13 cellular contexts compared by ENCODE assay signal in the genomic region with DNA sequence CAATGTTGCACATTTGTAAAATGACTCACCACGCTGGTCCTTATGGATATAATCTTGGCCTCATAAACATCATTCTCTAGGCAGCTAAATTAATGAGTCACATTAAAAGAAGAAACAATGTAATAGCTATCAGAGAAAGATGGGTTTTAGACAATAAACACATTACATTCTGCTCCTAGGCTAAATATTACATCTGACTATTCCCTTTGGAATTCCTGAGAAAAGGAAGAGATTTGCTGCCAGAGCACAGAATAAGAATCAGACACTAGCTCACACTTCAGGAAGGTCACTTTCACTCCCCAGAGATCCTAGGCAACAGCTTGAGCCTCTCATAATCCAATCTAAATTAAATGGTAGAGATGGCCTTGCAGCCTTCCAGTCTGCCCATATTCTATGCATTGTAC.
DNase-seq lines count a peak whose midpoint lies in the region; ATAC-seq and TF ChIP-seq lines count a peak whose summit lies in the region.
"Had no signal": no experiment of that assay in that cellular context is flagged by ENCODE, and none has a peak within 500 bp of the region (broad histone marks: within the 10 kb centered on the region; RNA-seq: fewer than 3 reads in every experiment).

No MANE protein-coding gene starts in this region.

- CTCF ChIA-PET in AG04450 (lab: Charles Lee), result interaction anchor here (0.5 to 2.7 kb wide), 5 partner anchors 8 to 316 kb away, joined by 3 to 12 read pairs (median 4); no protein-coding TSS in a partner anchor

- H3K27ac ChIP-seq in AG04450 (ENCODE audit: low read depth, low read length), result peak overlapping the region; percentile 31
- H3K27ac ChIP-seq: esophagus squamous epithelium had no signal

- TF ChIP-seq CTCF in AG04450 (IDR thresholded peaks at IDR 0.05; ENCODE audit: low read depth, low read length), result no peak

- POLR2A ChIA-PET in AG04450 (lab: Yijun Ruan, JAX), result interaction anchor here (0.7 to 1.0 kb wide), 2 partner anchors 15 to 784 kb away, joined by 3 read pairs; no protein-coding TSS in a partner anchor

- H3K9me3 ChIP-seq in AG04450 (ENCODE audit: control insufficient read depth, insufficient read depth, low read length), result no peaks in the 10 kb centered on the region
- H3K9me3 ChIP-seq: esophagus squamous epithelium, transverse colon had no signal

- DNase-seq in AG04450 (ENCODE audit: low read depth, low spot score) (no peak), HS-5 (ENCODE audit: low read depth) (peak; percentile 58), amniotic epithelial cell (ENCODE audit: low read depth) (peak; percentile 83), iris pigment epithelial cell (ENCODE audit: low read depth) (peak; percentile 43), H4 (ENCODE audit: low spot score) (no peak)
- DNase-seq in activated naive CD4-positive, alpha-beta T cell treated with anti-CD3 and anti-CD28 coated beads, Interleukin-2, amount 50 U/mL, for 16 hours, result no peak
- DNase-seq: activated CD4-positive, alpha-beta T cell treated with anti-CD3 and anti-CD28 coated beads, Interleukin-2, amount 50 U/mL, for 4 hours; esophagus squamous epithelium; naive thymus-derived CD4-positive, alpha-beta T cell; NCI-H2171 treated with DMSO at 0.1 percent for 48 hours; transverse colon had no signal

- H3K27me3 ChIP-seq in AG04450 (ENCODE audit: control insufficient read depth, insufficient read depth, low read length), result no peaks in the 10 kb centered on the region
- H3K27me3 ChIP-seq: esophagus squamous epithelium, transverse colon had no signal

- ATAC-seq in HG03520 (IDR thresholded peaks at IDR 0.05; ENCODE audit: unreplicated experiment) (no peak), HG03196 (IDR thresholded peaks at IDR 0.05; ENCODE audit: unreplicated experiment) (no peak)
- ATAC-seq: naive thymus-derived CD4-positive, alpha-beta T cell had no signal

- no peak overlapping the region for H3K4me3 ChIP-seq in AG04450 (ENCODE audit: low read depth, low read length)
- H3K4me3 ChIP-seq: esophagus squamous epithelium, transverse colon had no signal

Comparison
In these comparisons a context has a peak if more than half of its experiments do, and no peak if none do; other contexts are left out.
1. DNase-seq: peak in HS-5 (single experiment), amniotic epithelial cell (single experiment) and iris pigment epithelial cell (single experiment); none in AG04450 (single experiment), activated naive CD4-positive, alpha-beta T cell treated with anti-CD3 and anti-CD28 coated beads, Interleukin-2, amount 50 U/mL, for 16 hours (single experiment) and H4 (single experiment).